8 cellular contexts compared by ENCODE assay signal in the genomic region with DNA sequence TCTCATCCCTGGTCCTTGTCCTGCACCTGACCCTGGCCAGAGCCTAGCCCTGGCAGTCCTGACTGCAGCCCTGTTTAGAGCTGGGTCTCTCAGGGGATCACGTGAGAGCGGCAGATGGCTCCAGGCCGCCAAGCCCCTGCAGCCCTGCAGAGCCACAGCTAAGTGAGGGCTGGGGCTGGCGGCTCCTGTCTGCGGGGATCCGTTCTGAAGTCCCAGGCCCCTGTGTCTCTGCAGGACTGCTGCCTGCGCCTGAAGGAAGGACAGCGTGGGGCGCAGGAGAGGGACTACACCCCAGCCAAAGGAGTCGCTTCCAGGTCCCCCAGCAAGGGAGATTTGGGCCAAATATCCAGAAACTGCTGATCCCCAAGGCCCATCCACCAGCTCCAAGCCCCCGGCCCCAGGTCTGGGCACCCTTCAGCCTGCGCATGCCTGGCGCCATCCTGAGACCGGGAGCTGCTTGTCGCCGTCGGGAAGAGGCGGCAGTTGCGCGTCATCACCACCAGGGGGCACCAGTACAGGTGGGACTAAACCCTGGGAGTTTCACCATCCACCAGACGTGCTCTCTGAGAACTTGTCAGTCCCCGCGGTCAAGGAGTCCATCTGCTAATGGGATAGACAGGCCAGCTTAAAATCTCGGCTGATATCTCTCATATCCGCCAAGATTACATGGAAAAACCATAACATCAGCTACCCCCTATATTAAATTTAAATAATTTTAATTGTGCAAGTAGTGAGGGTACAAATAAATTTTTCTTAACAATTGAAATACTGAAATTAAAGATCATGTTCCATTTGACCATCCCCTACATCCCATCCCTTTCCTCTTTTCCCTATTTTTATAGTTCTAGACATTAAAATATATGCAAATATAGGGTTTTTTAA. TPM values are rescaled to one million over a fixed set of nuclear protein-coding genes. Genes with fewer than 3 reads are reported as not detected.
A peak's percentile ranks its signal among the peaks of the same experiment; 100 is the strongest.
DNase-seq lines count a peak whose midpoint lies in the region; ATAC-seq and TF ChIP-seq lines count a peak whose summit lies in the region.

No MANE protein-coding gene starts in this region.

- POLR2A ChIA-PET in activated CD4-positive, alpha-beta memory T cell treated with anti-CD3 and anti-CD28 coated beads for 36 hours (lab: Charles Lee), result no interaction called here

- H3K27ac Mint-ChIP-seq in activated CD4-positive, alpha-beta memory T cell treated with anti-CD3 and anti-CD28 coated beads for 36 hours, result no peak overlapping the region
- no peak overlapping the region for H3K27ac Mint-ChIP-seq in endothelial cell (ENCODE audit: unreplicated experiment)

- H3K4me3 Mint-ChIP-seq in activated CD4-positive, alpha-beta memory T cell treated with anti-CD3 and anti-CD28 coated beads for 36 hours, result no peak overlapping the region
- no peak overlapping the region for H3K4me3 Mint-ChIP-seq in endothelial cell (ENCODE audit: unreplicated experiment)

- TF ChIP-seq CTCF in C4-2B (conservative IDR thresholded peaks at IDR 0.05) (peak; percentile 98), endothelial cell (IDR thresholded peaks at IDR 0.05; ENCODE audit: unreplicated experiment) (peak; percentile 99)

- no peaks in the 10 kb centered on the region for H3K9me3 Mint-ChIP-seq in activated CD4-positive, alpha-beta memory T cell treated with anti-CD3 and anti-CD28 coated beads for 36 hours
- no peaks in the 10 kb centered on the region for H3K9me3 Mint-ChIP-seq in endothelial cell (ENCODE audit: unreplicated experiment)

- peak; percentile 86 for ATAC-seq in GM19043 (IDR thresholded peaks at IDR 0.05; ENCODE audit: low read depth, unreplicated experiment)
- ATAC-seq in HG03342 (IDR thresholded peaks at IDR 0.05; ENCODE audit: unreplicated experiment), result peak; percentile 76

- H3K36me3 Mint-ChIP-seq in activated CD4-positive, alpha-beta memory T cell treated with anti-CD3 and anti-CD28 coated beads for 36 hours, result no peaks in the 10 kb centered on the region
- H3K36me3 Mint-ChIP-seq in endothelial cell (ENCODE audit: low read depth, unreplicated experiment), result no peaks in the 10 kb centered on the region

- no peak overlapping the region for H3K27ac ChIP-seq in C4-2B

- intact Hi-C loops in activated CD4-positive, alpha-beta memory T cell treated with anti-CD3 and anti-CD28 coated beads for 36 hours (cut with micrococcal nuclease), result loop anchor here (1.0 kb wide), 1 partner anchor 36 kb away; no protein-coding TSS in a partner anchor

- no peaks in the 10 kb centered on the region for H3K4me1 Mint-ChIP-seq in activated CD4-positive, alpha-beta memory T cell treated with anti-CD3 and anti-CD28 coated beads for 36 hours (ENCODE audit: low read depth)
- H3K4me1 Mint-ChIP-seq in endothelial cell (ENCODE audit: unreplicated experiment), result peaks cover 4% of the 10 kb centered on the region

- CTCF ChIA-PET in activated CD4-positive, alpha-beta memory T cell treated with anti-CD3 and anti-CD28 coated beads for 36 hours (lab: Charles Lee), result interaction anchor here (0.6 to 2.3 kb wide), 24 partner anchors 10 to 406 kb away, joined by 3 to 23 read pairs (median 4); no protein-coding TSS in a partner anchor

- peaks cover 15% of the 10 kb centered on the region for H3K27me3 Mint-ChIP-seq in activated CD4-positive, alpha-beta memory T cell treated with anti-CD3 and anti-CD28 coated beads for 36 hours
- peaks cover 6% of the 10 kb centered on the region for H3K27me3 Mint-ChIP-seq in endothelial cell (ENCODE audit: unreplicated experiment)

- DNase-seq in NCI-H510A treated with DMSO at 0.1 percent for 48 hours (lab: John Stamatoyannopoulos, UW) (peak; percentile 89), endothelial cell (ENCODE audit: low spot score) (peak; percentile 94), midbrain (lab: John Stamatoyannopoulos, UW) (peak; percentile 39)
- DNase-seq in activated CD4-positive, alpha-beta memory T cell treated with anti-CD3 and anti-CD28 coated beads for 36 hours, result peak; percentile 77
- DNase-seq in stimulated activated CD8-positive, alpha-beta memory T cell treated with anti-CD3 and anti-CD28 coated beads, Interleukin-7, amount 100 ng/mL, for 1 hour (ENCODE audit: low read depth in 2 of 2), result peak; percentile 14 to 29

RNA-seq across cellular contexts. Expression of gene GHRHR, which starts 25.1 kb away (rescaled TPM):
- not detected for total RNA-seq in activated CD4-positive, alpha-beta memory T cell treated with anti-CD3 and anti-CD28 coated beads for 36 hours
- total RNA-seq in endothelial cell (ENCODE audit: unreplicated experiment), result 7.5 TPM

RNA-seq across cellular contexts. Expression of gene AQP1, which starts 27.0 kb away (rescaled TPM):
- under 1 TPM; 0.36 to 0.62 TPM for total RNA-seq in activated CD4-positive, alpha-beta memory T cell treated with anti-CD3 and anti-CD28 coated beads for 36 hours
- 2.7 TPM for total RNA-seq in endothelial cell (ENCODE audit: unreplicated experiment)

Comparison
In these comparisons a context has a peak if more than half of its experiments do, and no peak if none do; other contexts are left out.
1. DNase-seq: peak in every context shown above with its lines; median percentile 94 in endothelial cell; 89 in NCI-H510A treated with DMSO at 0.1 percent for 48 hours; 77 in activated CD4-positive, alpha-beta memory T cell treated with anti-CD3 and anti-CD28 coated beads for 36 hours; 39 in midbrain; 22 in stimulated activated CD8-positive, alpha-beta memory T cell treated with anti-CD3 and anti-CD28 coated beads, Interleukin-7, amount 100 ng/mL, for 1 hour.